Comparison of ENCODE assay signal across 8 cellular contexts in genomic region chr4:153318696-153319320, GRCh38. TPM values are rescaled to one million over a fixed set of nuclear protein-coding genes. Genes with fewer than 3 reads are reported as not detected.
DNase-seq lines count a peak whose midpoint lies in the region; ATAC-seq, FAIRE-seq and TF ChIP-seq lines count a peak whose summit lies in the region.

No MANE protein-coding gene starts in this region.

- dilution Hi-C loops in keratinocyte (cut with MboI; ENCODE audit: extremely low pct_ligation_motif_present, low sequenced_read_pairs) = no loop called here

- no peaks in the 10 kb centered on the region for H3K27me3 ChIP-seq in body of pancreas
- H3K27me3 ChIP-seq in keratinocyte (ENCODE audit: control insufficient read depth, extremely low read depth, insufficient read depth, low read length) = no peaks in the 10 kb centered on the region
- no peaks in the 10 kb centered on the region for H3K27me3 ChIP-seq in thoracic aorta (replicated peaks; ENCODE audit: insufficient read depth)

- H3K4me1 ChIP-seq in body of pancreas (no peaks in the 10 kb centered on the region), keratinocyte (ENCODE audit: control insufficient read depth, extremely low read depth, insufficient read depth, low read length) (no peaks in the 10 kb centered on the region), thoracic aorta (ENCODE audit: control insufficient read depth in 1 of 2, low read depth in 2 of 2) (no peaks in the 10 kb centered on the region)

- no peaks in the 10 kb centered on the region for H3K9me1 ChIP-seq in keratinocyte (ENCODE audit: control insufficient read depth, extremely low read depth, insufficient read depth, low read length)

- no peak for FAIRE-seq in keratinocyte (lab: Jason Lieb, UNC)

- DNase-seq in stimulated activated CD4-positive, alpha-beta T cell treated with anti-CD3 and anti-CD28 coated beads, Interleukin-15, amount 100 ng/mL, for 24 hours = peak; percentile 32
- no peak for DNase-seq in stimulated activated CD4-positive, alpha-beta T cell treated with anti-CD3 and anti-CD28 coated beads, Interleukin-1b, Interleukin-23, amount 100 ng/mL, for 48 hours
- DNase-seq in NCI-H748 (lab: John Stamatoyannopoulos, UW; ENCODE audit: unreplicated experiment) = peak; percentile 49
- DNase-seq in body of pancreas = peak; percentile 29 to 56 (median 45)
- DNase-seq in keratinocyte (ENCODE audit: low read depth, low spot score) = no peak
- no peak for DNase-seq in thoracic aorta (ENCODE audit: low spot score)

- no peak for TF ChIP-seq POLR2A in body of pancreas (IDR thresholded peaks at IDR 0.05)

- no peaks in the 10 kb centered on the region for H3K79me2 ChIP-seq in keratinocyte (ENCODE audit: control insufficient read depth, insufficient read depth, low read length)

- no peak overlapping the region for H2AFZ ChIP-seq in keratinocyte (ENCODE audit: control insufficient read depth, low read length)

- peaks cover 0 to 9% of the 10 kb centered on the region in 2 donors for H3K36me3 ChIP-seq in body of pancreas (replicated peaks in 1 of 2; ENCODE audit: insufficient read depth in 1 of 2, low read depth in 2 of 2)
- no peaks in the 10 kb centered on the region for H3K36me3 ChIP-seq in keratinocyte (ENCODE audit: control insufficient read depth in 2 of 2, extremely low read depth in 1 of 2, insufficient read depth in 2 of 2, low read length in 2 of 2)
- peaks cover 6% of the 10 kb centered on the region for H3K36me3 ChIP-seq in thoracic aorta

- no peak overlapping the region for H3K4me2 ChIP-seq in keratinocyte (ENCODE audit: control insufficient read depth, extremely low read depth, insufficient read depth, low read depth, low read length)

- no peak overlapping the region for H3K4me3 ChIP-seq in body of pancreas
- H3K4me3 ChIP-seq in keratinocyte (ENCODE audit: control insufficient read depth in 2 of 3, extremely low read depth in 1 of 3, insufficient read depth in 2 of 3, low read depth in 1 of 3, low read length in 3 of 3) = no peak overlapping the region
- H3K4me3 ChIP-seq in thoracic aorta = no peak overlapping the region

- WGBS in body of pancreas, 2 donors = 65 to 66% methylated on average over 2 of the region's 2 CpGs

- H3K9ac ChIP-seq in keratinocyte (ENCODE audit: control insufficient read depth, extremely low read depth, insufficient read depth, low read length) = no peak overlapping the region

- ATAC-seq in HG02884 (IDR thresholded peaks at IDR 0.05; ENCODE audit: unreplicated experiment) (peak; percentile 81), body of pancreas (peak; percentile 67), thoracic aorta (ENCODE audit: insufficient number of reproducible peaks, low FRiP score, low read depth) (no peak), HG02571 (IDR thresholded peaks at IDR 0.05; ENCODE audit: unreplicated experiment) (no peak)

- intact Hi-C loops in body of pancreas (cut with DNase I) = loop anchor here (10.0 kb wide), 1 partner anchor 104 kb away; no protein-coding TSS in a partner anchor

- H4K20me1 ChIP-seq in keratinocyte (ENCODE audit: control insufficient read depth, extremely low read depth, insufficient read depth, low read length) = no peaks in the 10 kb centered on the region

- H3K9me3 ChIP-seq in body of pancreas (no peaks in the 10 kb centered on the region), keratinocyte (ENCODE audit: control insufficient read depth, low read depth, low read length) (no peaks in the 10 kb centered on the region), thoracic aorta (no peaks in the 10 kb centered on the region)

- H3K27ac ChIP-seq in body of pancreas = no peak overlapping the region
- H3K27ac ChIP-seq in keratinocyte (ENCODE audit: control insufficient read depth, insufficient read depth, low read length) = no peak overlapping the region
- no peak overlapping the region for H3K27ac ChIP-seq in thoracic aorta

- TF ChIP-seq CTCF in body of pancreas (IDR thresholded peaks at IDR 0.05) = peak; percentile 44 to 74 (median 68)
- TF ChIP-seq CTCF in keratinocyte (optimal IDR thresholded peaks at IDR 0.05 in 1 of 3, IDR thresholded peaks at IDR 0.05 in 1 of 3, conservative IDR thresholded peaks at IDR 0.05 in 1 of 3; ENCODE audit: extremely low read depth in 1 of 3, insufficient read depth in 2 of 3, low read length in 3 of 3) = peak; percentile 39 to 63 (median 55)
- peak; percentile 54 for TF ChIP-seq CTCF in thoracic aorta (IDR thresholded peaks at IDR 0.05)

RNA-seq across cellular contexts. Expression of gene MND1, which starts 25.7 kb away (rescaled TPM):
- total RNA-seq in body of pancreas = 1 to 10 TPM in 1 of 2 donors, not detected in 1; 1.0 TPM
- 0.49 to 4.9 TPM (median 1.7 TPM) in 3 replicates for polyA plus RNA-seq in keratinocyte
- 2.0 TPM for polyA plus RNA-seq in keratinocyte (2011; ENCODE audit: low read depth)
- 1.2 and 1.9 TPM in 2 replicates for polyA plus RNA-seq in keratinocyte (2011; cell fraction: cytosol; rRNA removed)
- 0.67 and 0.76 TPM in 2 replicates for polyA plus RNA-seq in keratinocyte (2011; cell fraction: nucleus; rRNA removed)
- polyA plus RNA-seq in keratinocyte (2012; ENCODE audit: low replicate concordance) = 3.3 TPM in 1 of 2 replicates, not detected in the other
- 2.1 TPM in 1 of 3 replicates, not detected in the others for polyA minus RNA-seq in keratinocyte
- polyA minus RNA-seq in keratinocyte (2011; cell fraction: cytosol; rRNA and poly(A)+ RNA removed) = not detected
- 0.84 TPM in 1 of 2 replicates, not detected in the other for polyA minus RNA-seq in keratinocyte (2011; cell fraction: nucleus; rRNA and poly(A)+ RNA removed)
- 1 to 10 TPM in 1 of 2 donors, not detected in 1; 3.0 TPM for total RNA-seq in thoracic aorta

Comparison
In these comparisons a context has a peak if more than half of its experiments do, and no peak if none do; other contexts are left out.
1. DNase-seq: peak in stimulated activated CD4-positive, alpha-beta T cell treated with anti-CD3 and anti-CD28 coated beads, Interleukin-15, amount 100 ng/mL, for 24 hours (single experiment), NCI-H748 (single experiment) and body of pancreas (4 of 4); none in stimulated activated CD4-positive, alpha-beta T cell treated with anti-CD3 and anti-CD28 coated beads, Interleukin-1b, Interleukin-23, amount 100 ng/mL, for 48 hours (single experiment), keratinocyte (single experiment) and thoracic aorta (single experiment).
2. ATAC-seq: peak in HG02884 (single experiment) and body of pancreas (single experiment); none in thoracic aorta (single experiment) and HG02571 (single experiment).
3. Peak in every context shown above with its lines, with median percentiles within 50 percentile points of each other: CTCF ChIP-seq.